Comparison of ENCODE assay signal across 8 cellular contexts in genomic region chr21:32520885-32521735, GRCh38.
DNase-seq lines count a peak whose midpoint lies in the region; ATAC-seq lines count a peak whose summit lies in the region.

No MANE protein-coding gene starts in this region.

- H3K27ac Mint-ChIP-seq in effector memory CD8-positive, alpha-beta T cell: peak overlapping the region; percentile 17 to 54

- DNase-seq in DMS 273 (lab: John Stamatoyannopoulos, UW; ENCODE audit: unreplicated experiment): peak; percentile 87
- peak; percentile 76 for DNase-seq in NOMO-1 treated with DMSO at 0.1 percent for 48 hours (lab: John Stamatoyannopoulos, UW; ENCODE audit: unreplicated experiment)
- DNase-seq in effector memory CD8-positive, alpha-beta T cell: no peak
- no peak for DNase-seq in NCI-H82 treated with DMSO at 0.1 percent for 48 hours (lab: John Stamatoyannopoulos, UW; ENCODE audit: unreplicated experiment)
- DNase-seq in NCI-H1436 treated with DMSO at 0.1 percent for 48 hours (lab: John Stamatoyannopoulos, UW): no peak

- H3K9me3 ChIP-seq in muscle layer of colon (ENCODE audit: low read length): no peaks in the 10 kb centered on the region

- H3K4me1 ChIP-seq in muscle layer of colon (ENCODE audit: insufficient read depth, low read length): peaks cover 6% of the 10 kb centered on the region

- no peaks in the 10 kb centered on the region for H3K9me3 Mint-ChIP-seq in effector memory CD8-positive, alpha-beta T cell

- ATAC-seq in effector memory CD8-positive, alpha-beta T cell (replicated peaks): no peak
- ATAC-seq in HG02852 (IDR thresholded peaks at IDR 0.05; ENCODE audit: unreplicated experiment) (no peak), HG03135 (IDR thresholded peaks at IDR 0.05; ENCODE audit: unreplicated experiment) (no peak)

- H3K27me3 Mint-ChIP-seq in effector memory CD8-positive, alpha-beta T cell: peaks cover 0 to 6% of the 10 kb centered on the region in 2 donors

- H3K4me3 Mint-ChIP-seq in effector memory CD8-positive, alpha-beta T cell: no peak overlapping the region

- no peaks in the 10 kb centered on the region for H3K36me3 Mint-ChIP-seq in effector memory CD8-positive, alpha-beta T cell (ENCODE audit: insufficient read depth)

- no peaks in the 10 kb centered on the region for H3K36me3 ChIP-seq in muscle layer of colon (ENCODE audit: insufficient read depth, low read length)

- H3K4me1 Mint-ChIP-seq in effector memory CD8-positive, alpha-beta T cell (ENCODE audit: low read depth in 2 of 2): peaks cover 0 to 15% of the 10 kb centered on the region in 2 donors

- H3K27me3 ChIP-seq in muscle layer of colon (ENCODE audit: control insufficient read depth in 1 of 2, insufficient read depth in 2 of 2, low read length in 2 of 2): no peaks in the 10 kb centered on the region

- peak overlapping the region; percentile 12 for H3K27ac ChIP-seq in muscle layer of colon (ENCODE audit: low read depth, low read length)

- no peak overlapping the region for H3K4me3 ChIP-seq in muscle layer of colon (ENCODE audit: low read depth in 1 of 2, low read length in 2 of 2)

- no peak overlapping the region for H3K9ac ChIP-seq in muscle layer of colon (ENCODE audit: low read length)

Comparison
In these comparisons a context has a peak if more than half of its experiments do, and no peak if none do; other contexts are left out.
1. DNase-seq: peak in DMS 273 (single experiment) and NOMO-1 treated with DMSO at 0.1 percent for 48 hours (single experiment); none in effector memory CD8-positive, alpha-beta T cell (0 of 3), NCI-H82 treated with DMSO at 0.1 percent for 48 hours (single experiment) and NCI-H1436 treated with DMSO at 0.1 percent for 48 hours (single experiment).